ENCODE assay signal across 8 cellular contexts in the genomic region with DNA sequence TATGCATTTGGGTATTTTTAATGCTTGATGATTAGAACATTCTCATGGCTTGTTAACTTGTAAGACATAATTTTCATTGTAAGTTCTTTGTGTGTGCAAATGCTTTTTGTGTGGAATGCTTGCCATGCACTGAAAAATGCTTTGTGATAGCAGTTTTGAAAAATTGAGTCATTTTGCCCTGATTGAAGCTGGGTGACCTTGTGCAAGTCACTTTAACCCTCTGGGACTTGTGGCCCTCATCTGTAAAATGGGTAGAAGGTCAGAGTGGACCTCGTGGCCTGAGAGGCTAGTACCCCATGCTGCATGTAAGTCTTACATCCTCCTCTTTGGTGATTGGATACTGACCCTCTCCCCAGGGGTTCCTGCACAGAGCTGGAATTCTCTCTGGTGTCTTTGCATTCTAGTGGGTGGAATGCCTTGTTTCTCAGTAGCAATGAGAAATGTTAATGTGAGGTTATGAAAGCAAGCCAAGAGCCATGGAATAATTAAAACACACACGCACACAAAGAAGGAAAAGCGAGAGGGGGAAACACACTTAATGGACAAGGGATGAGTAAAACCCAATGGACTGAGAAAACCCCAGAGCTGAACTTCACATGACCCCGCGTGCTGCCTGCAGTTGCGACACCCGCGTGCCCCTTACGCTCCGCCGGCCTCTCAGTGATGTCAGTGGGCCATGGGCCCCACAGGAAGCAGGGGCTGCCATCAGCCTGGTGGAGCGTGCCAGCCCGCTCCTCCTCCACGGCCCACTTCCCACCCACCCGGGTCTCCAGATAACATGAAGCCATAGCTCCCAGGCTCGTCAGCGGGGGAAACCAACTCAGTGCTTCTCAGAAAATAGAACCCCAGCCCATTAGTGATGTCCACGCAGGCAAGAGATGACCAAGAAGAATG. TPM values are rescaled to one million over a fixed set of nuclear protein-coding genes. Genes with fewer than 3 reads are reported as not detected.
DNase-seq lines count a peak whose midpoint lies in the region; ATAC-seq and TF ChIP-seq lines count a peak whose summit lies in the region.

No MANE protein-coding gene starts in this region.

- peak; percentile 58 for ATAC-seq in GM21381 (IDR thresholded peaks at IDR 0.05; ENCODE audit: unreplicated experiment)
- peak; percentile 81 for ATAC-seq in naive thymus-derived CD4-positive, alpha-beta T cell
- ATAC-seq in CD8-positive, alpha-beta T cell, result no peak

- H3K36me3 ChIP-seq in BLaER1 treated with 17β-estradiol and CSF1 and Interleukin-3, amounts not matched to agents 10 nM and 100 nM, result peaks cover 10 to 66% (median 45%) of the 10 kb centered on the region in 11 experiments; a peak in 21 of 22 replicates
- H3K36me3 ChIP-seq in naive thymus-derived CD4-positive, alpha-beta T cell (ENCODE audit: control insufficient read depth in 2 of 3, insufficient read depth in 3 of 3, low read length in 3 of 3), result no peaks in the 10 kb centered on the region
- no peaks in the 10 kb centered on the region for H3K36me3 ChIP-seq in CD8-positive, alpha-beta T cell (ENCODE audit: insufficient read depth, low read length)

- H3K9ac ChIP-seq in BLaER1 treated with 17β-estradiol and CSF1 and Interleukin-3, amounts not matched to agents 10 nM and 100 nM, result peak overlapping the region; percentile 46 to 84 (median 78); a peak in 21 of 22 replicates

- H4K20me1 ChIP-seq in BLaER1 treated with 17β-estradiol and CSF1 and Interleukin-3, amounts not matched to agents 10 nM and 100 nM, result peaks cover 13 to 99% (median 45%) of the 10 kb centered on the region in 11 experiments

- H3K27me3 ChIP-seq in BLaER1 treated with 17β-estradiol and CSF1 and Interleukin-3, amounts not matched to agents 10 nM and 100 nM, result no peaks in the 10 kb centered on the region
- no peaks in the 10 kb centered on the region for H3K27me3 ChIP-seq in naive thymus-derived CD4-positive, alpha-beta T cell (ENCODE audit: control insufficient read depth in 2 of 2, insufficient read depth in 2 of 2, low read length in 2 of 2)
- no peaks in the 10 kb centered on the region for H3K27me3 ChIP-seq in CD8-positive, alpha-beta T cell (ENCODE audit: insufficient read depth, low read length)

- peaks cover 9 to 25% (median 18%) of the 10 kb centered on the region in 11 experiments; a peak in 21 of 22 replicates for H3K9me3 ChIP-seq in BLaER1 treated with 17β-estradiol and CSF1 and Interleukin-3, amounts not matched to agents 10 nM and 100 nM (replicated peaks in 1 of 11)
- no peaks in the 10 kb centered on the region for H3K9me3 ChIP-seq in naive thymus-derived CD4-positive, alpha-beta T cell (ENCODE audit: control insufficient read depth in 2 of 3, low read length in 3 of 3)
- no peaks in the 10 kb centered on the region for H3K9me3 ChIP-seq in CD8-positive, alpha-beta T cell (ENCODE audit: low read length)

- peaks cover 3 to 69% (median 15%) of the 10 kb centered on the region in 5 donors for H3K36me3 Mint-ChIP-seq in naive thymus-derived CD4-positive, alpha-beta T cell
- no peaks in the 10 kb centered on the region for H3K36me3 Mint-ChIP-seq in CD8-positive, alpha-beta T cell

- no peak for TF ChIP-seq CTCF in CD8-positive, alpha-beta T cell (IDR thresholded peaks at IDR 0.05)

- peak overlapping the region in 8 of 10 experiments; percentile 1 to 49 (median 15); a peak in 6 of 20 replicates for H3K4me3 ChIP-seq in BLaER1 treated with 17β-estradiol and CSF1 and Interleukin-3, amounts not matched to agents 10 nM and 100 nM
- no peak overlapping the region for H3K4me3 ChIP-seq in naive thymus-derived CD4-positive, alpha-beta T cell (ENCODE audit: low read length)
- no peak overlapping the region for H3K4me3 ChIP-seq in CD8-positive, alpha-beta T cell (ENCODE audit: low read depth, low read length)

- H3K27ac ChIP-seq in BLaER1 treated with 17β-estradiol and CSF1 and Interleukin-3, amounts not matched to agents 10 nM and 100 nM, result peak overlapping the region; percentile 47 to 97 (median 93); a peak in 21 of 22 replicates
- H3K27ac ChIP-seq in naive thymus-derived CD4-positive, alpha-beta T cell (ENCODE audit: low read depth, low read length), result no peak overlapping the region
- H3K27ac ChIP-seq in CD8-positive, alpha-beta T cell (ENCODE audit: low read depth, low read length), result no peak overlapping the region

- H3K27me3 Mint-ChIP-seq in naive thymus-derived CD4-positive, alpha-beta T cell, result no peaks in the 10 kb centered on the region
- no peaks in the 10 kb centered on the region for H3K27me3 Mint-ChIP-seq in CD8-positive, alpha-beta T cell (ENCODE audit: low read depth)

- peak overlapping the region in 2 of 10 donors; percentile 52 to 58 for H3K4me3 Mint-ChIP-seq in naive thymus-derived CD4-positive, alpha-beta T cell
- no peak overlapping the region for H3K4me3 Mint-ChIP-seq in CD8-positive, alpha-beta T cell

- POLR2A ChIA-PET in naive thymus-derived CD4-positive, alpha-beta T cell (lab: Charles Lee), result interaction anchor here (1.2 kb wide), 1 partner anchor 67 kb away, joined by 3 read pairs; no protein-coding TSS in a partner anchor
- POLR2A ChIA-PET in CD8-positive, alpha-beta T cell (lab: Charles Lee), result no interaction called here

- DNase-seq in MV-4-11 (lab: John Stamatoyannopoulos, UW) (peak; percentile 86), dermis blood vessel endothelial cell (peak; percentile 87), islet precursor cell (no peak), NCI-H187 (lab: John Stamatoyannopoulos, UW) (no peak)
- no peak for DNase-seq in naive thymus-derived CD4-positive, alpha-beta T cell
- DNase-seq in CD8-positive, alpha-beta T cell, result no peak

- peak overlapping the region in 3 of 9 donors; percentile 29 to 79 (median 59) for H3K27ac Mint-ChIP-seq in naive thymus-derived CD4-positive, alpha-beta T cell
- H3K27ac Mint-ChIP-seq in CD8-positive, alpha-beta T cell, result no peak overlapping the region

- H3K4me1 Mint-ChIP-seq in naive thymus-derived CD4-positive, alpha-beta T cell, result peaks cover 22 to 66% (median 51%) of the 10 kb centered on the region in 7 donors
- peaks cover 50% of the 10 kb centered on the region for H3K4me1 Mint-ChIP-seq in CD8-positive, alpha-beta T cell (ENCODE audit: low read depth)

- H3K4me1 ChIP-seq in BLaER1 treated with 17β-estradiol and CSF1 and Interleukin-3, amounts not matched to agents 10 nM and 100 nM, result peaks cover 82 to 98% (median 90%) of the 10 kb centered on the region in 10 experiments
- H3K4me1 ChIP-seq in naive thymus-derived CD4-positive, alpha-beta T cell (ENCODE audit: control insufficient read depth in 2 of 2, insufficient read depth in 2 of 2, low read length in 2 of 2), result peaks cover 72 to 74% of the 10 kb centered on the region in 2 donors
- peaks cover 54% of the 10 kb centered on the region for H3K4me1 ChIP-seq in CD8-positive, alpha-beta T cell (ENCODE audit: insufficient read depth, low read length)

- peaks cover 0 to 7% (median 1%) of the 10 kb centered on the region in 11 donors for H3K9me3 Mint-ChIP-seq in naive thymus-derived CD4-positive, alpha-beta T cell
- peaks cover 5% of the 10 kb centered on the region for H3K9me3 Mint-ChIP-seq in CD8-positive, alpha-beta T cell

- CTCF ChIA-PET in naive thymus-derived CD4-positive, alpha-beta T cell (lab: Charles Lee), result no interaction called here
- CTCF ChIA-PET in CD8-positive, alpha-beta T cell (lab: Charles Lee), result no interaction called here

- peak overlapping the region; percentile 76 to 95 (median 88) for H3K4me2 ChIP-seq in BLaER1 treated with 17β-estradiol and CSF1 and Interleukin-3, amounts not matched to agents 10 nM and 100 nM

- intact Hi-C loops in naive thymus-derived CD4-positive, alpha-beta T cell (cut with micrococcal nuclease), result no loop called here
- intact Hi-C loops in CD8-positive, alpha-beta T cell (cut with DNase I, micrococcal nuclease), result no loop called here

RNA-seq across cellular contexts. Expression of gene SMAD3, which starts 44.0 kb away (rescaled TPM):
- 16.5 and 29.9 TPM in 2 replicates for total RNA-seq in dermis blood vessel endothelial cell
- 100 to 1,000 TPM in 3 of 5 experiments, 10 to 100 TPM in 2; 27.4 to 142 (median 113) TPM for total RNA-seq in naive thymus-derived CD4-positive, alpha-beta T cell
- polyA plus RNA-seq in naive thymus-derived CD4-positive, alpha-beta T cell, result 10 to 100 TPM in 1 of 2 donors, 1 to 10 TPM in 1; 4.0 to 11.5 TPM
- 10 to 100 TPM; 25.4 to 29.0 TPM for total RNA-seq in CD8-positive, alpha-beta T cell

Comparison
In these comparisons a context has a peak if more than half of its experiments do, and no peak if none do; other contexts are left out.
1. H3K27ac ChIP-seq: peak in BLaER1 treated with 17β-estradiol and CSF1 and Interleukin-3, amounts not matched to agents 10 nM and 100 nM (11 of 11); none in naive thymus-derived CD4-positive, alpha-beta T cell (single experiment) and CD8-positive, alpha-beta T cell (single experiment).
2. H3K4me3 ChIP-seq: peak in BLaER1 treated with 17β-estradiol and CSF1 and Interleukin-3, amounts not matched to agents 10 nM and 100 nM (8 of 10); none in naive thymus-derived CD4-positive, alpha-beta T cell (single experiment) and CD8-positive, alpha-beta T cell (single experiment).
3. DNase-seq: peak in MV-4-11 (single experiment) and dermis blood vessel endothelial cell (single experiment); none in naive thymus-derived CD4-positive, alpha-beta T cell (0 of 9), islet precursor cell (single experiment), NCI-H187 (0 of 2) and CD8-positive, alpha-beta T cell (0 of 7).